In genomic region chr14:53621433-53621832, GRCh38 we compare ENCODE assay signal across 19 cellular contexts.
DNase-seq lines count a peak whose midpoint lies in the region; ATAC-seq and TF ChIP-seq lines count a peak whose summit lies in the region.
"Had no signal": no experiment of that assay in that cellular context is flagged by ENCODE, and none has a peak within 500 bp of the region (broad histone marks: within the 10 kb centered on the region; RNA-seq: fewer than 3 reads in every experiment).

No MANE protein-coding gene starts in this region.

- H3K27ac ChIP-seq in psoas muscle = no peak overlapping the region
- no peak overlapping the region for H3K27ac ChIP-seq in adrenal gland
- H3K27ac ChIP-seq: neutrophil, thoracic aorta had no signal

- TF ChIP-seq CTCF in psoas muscle (IDR thresholded peaks at IDR 0.05) (no peak), adrenal gland (IDR thresholded peaks at IDR 0.05) (no peak)

- TF ChIP-seq POLR2A in adrenal gland (IDR thresholded peaks at IDR 0.05) = no peak

- H3K27me3 ChIP-seq in psoas muscle (ENCODE audit: insufficient read depth in 3 of 3, low read length in 2 of 3) (peaks cover 0 to 2% (median 0%) of the 10 kb centered on the region in 3 donors), adrenal gland (no peaks in the 10 kb centered on the region)
- H3K27me3 ChIP-seq: neutrophil had no signal

- WGBS in psoas muscle, 3 donors = 74 to 78% (median 76%) methylated on average over 3 of the region's 3 CpGs
- WGBS in adrenal gland, 4 donors = 91 to 97% (median 92%) methylated on average over 3 of the region's 3 CpGs

- H3K9me3 ChIP-seq in psoas muscle (no peaks in the 10 kb centered on the region), adrenal gland (replicated peaks in 1 of 3) (no peaks in the 10 kb centered on the region)
- H3K9me3 ChIP-seq: heart right ventricle, neutrophil, thoracic aorta had no signal

- H3K36me3 ChIP-seq in psoas muscle (ENCODE audit: insufficient read depth in 1 of 2, low read depth in 1 of 2) (no peaks in the 10 kb centered on the region), adrenal gland (replicated peaks in 1 of 2) (no peaks in the 10 kb centered on the region)
- H3K36me3 ChIP-seq: heart right ventricle, neutrophil, thoracic aorta had no signal

- intact Hi-C loops in psoas muscle (cut with DNase I) = no loop called here
- intact Hi-C loops in adrenal gland (cut with DNase I) = no loop called here

- no peak for DNase-seq in psoas muscle
- DNase-seq in GM03348 (ENCODE audit: low spot score) = no peak
- DNase-seq in adrenal gland = no peak
- DNase-seq: activated CD4-positive, CD25-positive, alpha-beta regulatory T cell; AML-193; effector memory CD4-positive, alpha-beta T cell; heart right ventricle; HFFc6; kidney; NCI-H187; right cardiac atrium; SHP77; T-helper 2 cell had no signal

- no peaks in the 10 kb centered on the region for H3K4me1 ChIP-seq in psoas muscle
- no peaks in the 10 kb centered on the region for H3K4me1 ChIP-seq in adrenal gland (replicated peaks in 1 of 2)

- H3K4me3 ChIP-seq in psoas muscle (no peak overlapping the region), adrenal gland (no peak overlapping the region)
- H3K4me3 ChIP-seq: heart right ventricle, thoracic aorta had no signal

- ATAC-seq in GM18511 (IDR thresholded peaks at IDR 0.05; ENCODE audit: unreplicated experiment) (peak; percentile 66), GM21619 (IDR thresholded peaks at IDR 0.05; ENCODE audit: unreplicated experiment) (peak; percentile 50), HG03354 (IDR thresholded peaks at IDR 0.05; ENCODE audit: poor library complexity, severe bottlenecking, unreplicated experiment) (peak; percentile 64), psoas muscle (peak in 3 of 4 donors; percentile 30 to 56 (median 33)), GM18517 (IDR thresholded peaks at IDR 0.05; ENCODE audit: unreplicated experiment) (no peak)
- ATAC-seq: right cardiac atrium had no signal
